Comparison of ENCODE assay signal across 21 cellular contexts in genomic region chr1:212957546-212957945, GRCh38. TPM values are rescaled to one million over a fixed set of nuclear protein-coding genes. Genes with fewer than 3 reads are reported as not detected.
A peak's percentile ranks its signal among the peaks of the same experiment; 100 is the strongest.
DNase-seq lines count a peak whose midpoint lies in the region; ATAC-seq and TF ChIP-seq lines count a peak whose summit lies in the region.
"Had no signal": no experiment of that assay in that cellular context is flagged by ENCODE, and none has a peak within 500 bp of the region (broad histone marks: within the 10 kb centered on the region; RNA-seq: fewer than 3 reads in every experiment).

No MANE protein-coding gene starts in this region.

- TF ChIP-seq CTCF in CD14-positive monocyte (IDR thresholded peaks at IDR 0.05), result no peak

- H2BK15ac ChIP-seq in mesenchymal stem cell (ENCODE audit: low read depth, poor library complexity, severe bottlenecking), result no peak overlapping the region

- peaks cover 8% of the 10 kb centered on the region for H3K4me1 Mint-ChIP-seq in CD14-positive monocyte

- peaks cover 14% of the 10 kb centered on the region for H3K4me1 ChIP-seq in mesenchymal stem cell (ENCODE audit: control insufficient read depth, insufficient read depth, low read depth, low read length)
- H3K4me1 ChIP-seq: Peyer's patch had no signal

- no peak overlapping the region for H3K4me2 ChIP-seq in mesenchymal stem cell (ENCODE audit: low read length, poor library complexity, severe bottlenecking)

- no peak overlapping the region for H2BK12ac ChIP-seq in mesenchymal stem cell (ENCODE audit: low read length in 2 of 2)

- 96% methylated on average over 6 of the region's 6 CpGs for WGBS in mesenchymal stem cell

- peaks cover 16 to 18% (median 16%) of the 10 kb centered on the region in 3 donors for H3K27me3 Mint-ChIP-seq in CD14-positive monocyte (ENCODE audit: low read depth in 3 of 3)

- DNase-seq in DMS 273 (lab: John Stamatoyannopoulos, UW; ENCODE audit: unreplicated experiment), result peak; percentile 58
- DNase-seq in DMS 273 treated with DMSO at 0.1 percent for 48 hours (lab: John Stamatoyannopoulos, UW), result no peak
- DNase-seq in mesenchymal stem cell, result no peak
- DNase-seq in NCI-H2107 (lab: John Stamatoyannopoulos, UW), result no peak
- no peak for DNase-seq in CD14-positive monocyte (ENCODE audit: low spot score)
- no peak for DNase-seq in SKM-1 (lab: John Stamatoyannopoulos, UW; ENCODE audit: unreplicated experiment)
- DNase-seq: ACHN, C1 segment of cervical spinal cord, GOT3, KG1, NCI-H1105 treated with DMSO at 0.1 percent for 48 hours, NCI-H2029 treated with DMSO at 0.1 percent for 48 hours, NCI-H2171, NCI-H524 treated with DMSO at 0.1 percent for 48 hours, Peyer's patch, T-helper 1 cell had no signal

- no peak overlapping the region for H3K23ac ChIP-seq in mesenchymal stem cell (ENCODE audit: low read length in 2 of 2)

- no peaks in the 10 kb centered on the region for H3K9me3 Mint-ChIP-seq in CD14-positive monocyte

- peak overlapping the region in 1 of 2 experiments; percentile 35 for H3K18ac ChIP-seq in mesenchymal stem cell (ENCODE audit: low read depth in 1 of 2, low read length in 2 of 2)

- peaks cover 0 to 86% of the 10 kb centered on the region in 2 experiments for H3K27me3 ChIP-seq in mesenchymal stem cell (ENCODE audit: control insufficient read depth in 1 of 2, insufficient read depth in 1 of 2, low read length in 2 of 2)
- H3K27me3 ChIP-seq: Peyer's patch had no signal

- no peak overlapping the region for H3K14ac ChIP-seq in mesenchymal stem cell (ENCODE audit: low read length in 2 of 2)

- H3K9ac ChIP-seq in mesenchymal stem cell (ENCODE audit: low read length), result no peak overlapping the region

- H3K9me3 ChIP-seq in KOPT-K1 (ENCODE audit: insufficient read depth, low read length, poor library complexity, severe bottlenecking) (no peaks in the 10 kb centered on the region), mesenchymal stem cell (ENCODE audit: control insufficient read depth, low read length) (no peaks in the 10 kb centered on the region)
- H3K9me3 ChIP-seq: Peyer's patch had no signal

- no peak for ATAC-seq in GM18502 (IDR thresholded peaks at IDR 0.05; ENCODE audit: poor library complexity, unreplicated experiment)
- ATAC-seq: HCT116, HepG2 had no signal

- no peak overlapping the region for H2BK120ac ChIP-seq in mesenchymal stem cell (ENCODE audit: low read depth, low read length)

- H2AK5ac ChIP-seq in mesenchymal stem cell (ENCODE audit: low read length, severe bottlenecking), result peak overlapping the region; percentile 20

- no peak overlapping the region for H4K91ac ChIP-seq in mesenchymal stem cell (ENCODE audit: low read length)

- no peak overlapping the region for H2AFZ ChIP-seq in mesenchymal stem cell (ENCODE audit: low read depth, low read length)

- no peak overlapping the region for H3K4me3 Mint-ChIP-seq in CD14-positive monocyte

- H3K27ac ChIP-seq in KOPT-K1 (ENCODE audit: low read depth, low read length, poor library complexity, severe bottlenecking), result peak overlapping the region; percentile 59
- no peak overlapping the region for H3K27ac ChIP-seq in mesenchymal stem cell (ENCODE audit: low read length, poor library complexity, severe bottlenecking)
- H3K27ac ChIP-seq: 22Rv1, Peyer's patch had no signal

- H3K4me3 ChIP-seq in mesenchymal stem cell (ENCODE audit: insufficient read depth in 1 of 2, low read depth in 1 of 2, low read length in 2 of 2), result no peak overlapping the region
- H3K4me3 ChIP-seq: Peyer's patch had no signal

- H3K36me3 ChIP-seq in KOPT-K1 (ENCODE audit: insufficient read depth, low read length), result peaks cover 44% of the 10 kb centered on the region; the same call in 1 of the 2 replicates
- H3K36me3 ChIP-seq in mesenchymal stem cell (ENCODE audit: control insufficient read depth in 1 of 2, insufficient read depth in 2 of 2, low read depth in 1 of 2, low read length in 2 of 2), result peaks cover 0 to 2% of the 10 kb centered on the region in 2 experiments
- H3K36me3 ChIP-seq: Peyer's patch had no signal

- H3K36me3 Mint-ChIP-seq in CD14-positive monocyte, result no peaks in the 10 kb centered on the region

- no peak overlapping the region for H4K8ac ChIP-seq in mesenchymal stem cell (ENCODE audit: low read length)

- no peak overlapping the region for H3K4ac ChIP-seq in mesenchymal stem cell (ENCODE audit: low read depth in 1 of 2, low read length in 2 of 2)

- H3K79me1 ChIP-seq in mesenchymal stem cell (replicated peaks; ENCODE audit: low read length, poor library complexity, severe bottlenecking), result no peaks in the 10 kb centered on the region

- H3K27ac Mint-ChIP-seq in CD14-positive monocyte, result no peak overlapping the region

- intact Hi-C loops in CD14-positive monocyte (cut with micrococcal nuclease), result no loop called here

- H2BK5ac ChIP-seq in mesenchymal stem cell (ENCODE audit: low read depth, low read length, poor library complexity, severe bottlenecking), result no peak overlapping the region

RNA-seq across cellular contexts. Expression of gene VASH2, which starts 7.2 kb away (rescaled TPM):
- 0.77 TPM for polyA plus RNA-seq in mesenchymal stem cell (2013, experiment 1 of 2)
- 0.64 TPM for polyA plus RNA-seq in mesenchymal stem cell (2013, experiment 2 of 2)
- polyA plus RNA-seq in CD14-positive monocyte, result not detected

RNA-seq across cellular contexts. Expression of gene ANGEL2, which starts 58.1 kb away (rescaled TPM):
- polyA plus RNA-seq in mesenchymal stem cell (2013, experiment 1 of 2), result 13.6 TPM
- 15.4 TPM for polyA plus RNA-seq in mesenchymal stem cell (2013, experiment 2 of 2)
- polyA plus RNA-seq in CD14-positive monocyte, result 10 to 100 TPM; 17.5 to 18.3 TPM
